Comparison of ENCODE assay signal across 1 cellular context in the genomic region with DNA sequence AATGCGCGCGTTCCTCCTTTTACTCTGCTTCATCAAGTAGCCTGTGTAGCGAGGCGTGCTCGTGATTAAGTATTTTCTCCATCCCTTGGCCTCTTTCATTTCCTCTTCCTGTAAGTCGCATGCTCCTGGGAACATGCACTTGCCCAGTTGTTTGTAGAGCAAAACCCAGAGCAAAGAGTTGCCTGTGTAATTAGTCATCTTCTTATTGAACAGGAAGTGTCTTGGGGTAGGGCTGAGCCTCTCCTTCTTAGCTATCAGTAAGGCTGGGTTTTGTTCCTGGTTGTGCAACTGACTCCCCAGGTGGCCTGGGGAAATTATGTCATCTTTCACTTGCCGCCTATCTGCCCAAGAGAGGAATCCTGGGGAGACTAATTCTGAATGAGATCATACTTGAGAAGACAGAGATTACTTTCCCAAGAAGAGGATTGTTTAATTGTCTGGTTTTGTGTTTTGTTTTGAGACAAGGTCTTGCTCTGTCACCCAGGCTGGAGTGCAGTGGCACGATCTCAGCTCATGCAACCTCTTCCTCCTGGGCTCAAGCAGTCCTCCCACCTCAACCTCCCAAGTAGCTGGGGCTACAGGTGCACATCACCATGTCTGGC.
TF ChIP-seq lines count a peak whose summit lies in the region.

No MANE protein-coding gene starts in this region.

TF ChIP-seq in HepG2, 621 proteins besides CTCF, POLR2A, EP300 and RAD21:
- TF ChIP-seq ZNF333 (CRISPR knock-in tag; IDR thresholded peaks at IDR 0.05; ENCODE audit: borderline replicate concordance) (no peak), ZBTB25 (CRISPR knock-in tag; IDR thresholded peaks at IDR 0.05) (no peak), ARID5B (CRISPR knock-in tag; IDR thresholded peaks at IDR 0.05) (peak; percentile 53), ARID2 (CRISPR knock-in tag; IDR thresholded peaks at IDR 0.05; ENCODE audit: borderline replicate concordance) (no peak), ELF3 (CRISPR knock-in tag; IDR thresholded peaks at IDR 0.05) (peak; percentile 31; the same call in 1 of the 2 replicates), ZBTB1 (CRISPR knock-in tag; IDR thresholded peaks at IDR 0.05; ENCODE audit: borderline replicate concordance) (no peak), CEBPB (IDR thresholded peaks at IDR 0.05; ENCODE audit: borderline replicate concordance, low read depth, low read length) (peak; percentile 36; the same call in 1 of the 2 replicates), FOSL2 (CRISPR knock-in tag; IDR thresholded peaks at IDR 0.05) (peak; percentile 12; the same call in 1 of the 2 replicates), ZSCAN31 (CRISPR knock-in tag; IDR thresholded peaks at IDR 0.05; ENCODE audit: low read depth) (no peak), SETDB1 (CRISPR knock-in tag; IDR thresholded peaks at IDR 0.05; ENCODE audit: borderline replicate concordance) (no peak), ONECUT2 (CRISPR knock-in tag; IDR thresholded peaks at IDR 0.05) (no peak), ZNF224 (CRISPR knock-in tag; IDR thresholded peaks at IDR 0.05) (no peak), FOXJ3 (CRISPR knock-in tag; IDR thresholded peaks at IDR 0.05; ENCODE audit: borderline replicate concordance) (no peak), CEBPG (CRISPR knock-in tag; IDR thresholded peaks at IDR 0.05) (0 out of 2 replicates have a peak, but pooled peaks have one; percentile 24), XRCC5 (optimal IDR thresholded peaks at IDR 0.05; ENCODE audit: low read length) (no peak), ETV6 (CRISPR knock-in tag; conservative IDR thresholded peaks at IDR 0.05) (no peak), HMG20A (CRISPR knock-in tag; IDR thresholded peaks at IDR 0.05; ENCODE audit: borderline replicate concordance) (peak; percentile 51; the same call in 1 of the 2 replicates), AHDC1 (CRISPR knock-in tag; IDR thresholded peaks at IDR 0.05; ENCODE audit: borderline replicate concordance) (0 out of 2 replicates have a peak, but pooled peaks have one; percentile 27), ETV5 (CRISPR knock-in tag; IDR thresholded peaks at IDR 0.05; ENCODE audit: borderline replicate concordance) (peak; percentile 20; the same call in 1 of the 2 replicates)
- TF ChIP-seq, protein P1, sequence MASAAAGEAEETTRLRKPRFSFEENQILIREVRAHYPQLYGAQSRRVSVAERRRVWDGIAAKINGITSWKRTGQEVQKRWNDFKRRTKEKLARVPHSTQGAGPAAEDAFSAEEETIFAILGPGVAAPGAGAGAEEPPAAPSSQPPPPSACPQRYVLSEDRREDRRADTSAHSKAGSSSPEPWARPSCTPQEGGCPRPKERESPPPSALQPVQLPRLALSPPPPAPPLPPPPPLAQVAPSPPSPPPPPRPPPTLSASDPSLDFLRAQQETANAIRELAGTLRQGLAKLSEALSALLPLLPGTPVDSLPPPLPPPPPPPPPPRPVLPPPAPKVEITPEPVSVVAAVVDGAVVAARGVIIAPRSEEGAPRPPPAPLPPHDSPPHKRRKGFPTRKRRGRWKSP (CRISPR knock-in tag; IDR thresholded peaks at IDR 0.05), result no peak
- TF ChIP-seq, protein P2, sequence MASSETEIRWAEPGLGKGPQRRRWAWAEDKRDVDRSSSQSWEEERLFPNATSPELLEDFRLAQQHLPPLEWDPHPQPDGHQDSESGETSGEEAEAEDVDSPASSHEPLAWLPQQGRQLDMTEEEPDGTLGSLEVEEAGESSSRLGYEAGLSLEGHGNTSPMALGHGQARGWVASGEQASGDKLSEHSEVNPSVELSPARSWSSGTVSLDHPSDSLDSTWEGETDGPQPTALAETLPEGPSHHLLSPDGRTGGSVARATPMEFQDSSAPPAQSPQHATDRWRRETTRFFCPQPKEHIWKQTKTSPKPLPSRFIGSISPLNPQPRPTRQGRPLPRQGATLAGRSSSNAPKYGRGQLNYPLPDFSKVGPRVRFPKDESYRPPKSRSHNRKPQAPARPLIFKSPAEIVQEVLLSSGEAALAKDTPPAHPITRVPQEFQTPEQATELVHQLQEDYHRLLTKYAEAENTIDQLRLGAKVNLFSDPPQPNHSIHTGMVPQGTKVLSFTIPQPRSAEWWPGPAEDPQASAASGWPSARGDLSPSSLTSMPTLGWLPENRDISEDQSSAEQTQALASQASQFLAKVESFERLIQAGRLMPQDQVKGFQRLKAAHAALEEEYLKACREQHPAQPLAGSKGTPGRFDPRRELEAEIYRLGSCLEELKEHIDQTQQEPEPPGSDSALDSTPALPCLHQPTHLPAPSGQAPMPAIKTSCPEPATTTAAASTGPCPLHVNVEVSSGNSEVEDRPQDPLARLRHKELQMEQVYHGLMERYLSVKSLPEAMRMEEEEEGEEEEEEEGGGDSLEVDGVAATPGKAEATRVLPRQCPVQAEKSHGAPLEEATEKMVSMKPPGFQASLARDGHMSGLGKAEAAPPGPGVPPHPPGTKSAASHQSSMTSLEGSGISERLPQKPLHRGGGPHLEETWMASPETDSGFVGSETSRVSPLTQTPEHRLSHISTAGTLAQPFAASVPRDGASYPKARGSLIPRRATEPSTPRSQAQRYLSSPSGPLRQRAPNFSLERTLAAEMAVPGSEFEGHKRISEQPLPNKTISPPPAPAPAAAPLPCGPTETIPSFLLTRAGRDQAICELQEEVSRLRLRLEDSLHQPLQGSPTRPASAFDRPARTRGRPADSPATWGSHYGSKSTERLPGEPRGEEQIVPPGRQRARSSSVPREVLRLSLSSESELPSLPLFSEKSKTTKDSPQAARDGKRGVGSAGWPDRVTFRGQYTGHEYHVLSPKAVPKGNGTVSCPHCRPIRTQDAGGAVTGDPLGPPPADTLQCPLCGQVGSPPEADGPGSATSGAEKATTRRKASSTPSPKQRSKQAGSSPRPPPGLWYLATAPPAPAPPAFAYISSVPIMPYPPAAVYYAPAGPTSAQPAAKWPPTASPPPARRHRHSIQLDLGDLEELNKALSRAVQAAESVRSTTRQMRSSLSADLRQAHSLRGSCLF (CRISPR knock-in tag; IDR thresholded peaks at IDR 0.05; ENCODE audit: borderline replicate concordance), result no peak
- TF ChIP-seq, protein P3, sequence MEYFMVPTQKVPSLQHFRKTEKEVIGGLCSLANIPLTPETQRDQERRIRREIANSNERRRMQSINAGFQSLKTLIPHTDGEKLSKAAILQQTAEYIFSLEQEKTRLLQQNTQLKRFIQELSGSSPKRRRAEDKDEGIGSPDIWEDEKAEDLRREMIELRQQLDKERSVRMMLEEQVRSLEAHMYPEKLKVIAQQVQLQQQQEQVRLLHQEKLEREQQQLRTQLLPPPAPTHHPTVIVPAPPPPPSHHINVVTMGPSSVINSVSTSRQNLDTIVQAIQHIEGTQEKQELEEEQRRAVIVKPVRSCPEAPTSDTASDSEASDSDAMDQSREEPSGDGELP (IDR thresholded peaks at IDR 0.05; ENCODE audit: borderline replicate concordance, low read depth), result no peak
